ENCODE assay signal across 8 cellular contexts in the genomic region with DNA sequence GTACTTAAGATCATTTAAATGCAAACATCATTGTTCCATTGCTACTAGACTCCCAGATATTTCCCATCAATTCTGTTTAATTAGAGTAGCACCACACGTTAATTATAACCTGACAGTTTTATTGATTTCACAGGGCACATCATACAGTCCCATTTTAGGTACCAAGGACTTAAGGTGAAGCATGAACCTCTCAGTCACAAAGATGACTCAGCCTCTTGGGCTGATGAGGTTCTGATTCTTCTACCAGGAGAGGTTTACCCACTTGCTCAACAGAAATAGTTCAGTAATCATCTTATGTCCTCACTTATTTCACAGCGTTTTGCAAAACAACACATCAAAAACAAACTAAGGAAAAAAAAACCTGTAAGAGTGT.
DNase-seq lines count a peak whose midpoint lies in the region; ATAC-seq and TF ChIP-seq lines count a peak whose summit lies in the region.

No MANE protein-coding gene starts in this region.

- H3K4me1 ChIP-seq in adipocyte (ENCODE audit: control insufficient read depth, insufficient read depth, low read length): peaks cover 79% of the 10 kb centered on the region
- peaks cover 41 to 83% of the 10 kb centered on the region in 2 donors for H3K4me1 ChIP-seq in thoracic aorta (ENCODE audit: control insufficient read depth in 1 of 2, low read depth in 2 of 2)

- intact Hi-C loops in activated CD4-positive, alpha-beta T cell treated with anti-CD3 and anti-CD28 coated beads, Interleukin-2, amount 10 ng/mL, durations not matched to agents 24 days and 14 days (cut with micrococcal nuclease): loop anchor here (10.0 kb wide), 1 partner anchor 452 kb away; no protein-coding TSS in a partner anchor

- no peaks in the 10 kb centered on the region for H3K27me3 Mint-ChIP-seq in activated CD4-positive, alpha-beta T cell treated with anti-CD3 and anti-CD28 coated beads, Interleukin-2, amount 10 ng/mL, durations not matched to agents 24 days and 14 days

- H3K36me3 Mint-ChIP-seq in activated CD4-positive, alpha-beta T cell treated with anti-CD3 and anti-CD28 coated beads, Interleukin-2, amount 10 ng/mL, durations not matched to agents 24 days and 14 days (ENCODE audit: low read depth): peaks cover 12% of the 10 kb centered on the region

- DNase-seq in activated CD4-positive, alpha-beta T cell treated with anti-CD3 and anti-CD28 coated beads, Interleukin-2, amount 10 ng/mL, durations not matched to agents 24 days and 14 days: peak; percentile 60
- no peak for DNase-seq in activated CD4-positive, alpha-beta T cell treated with anti-CD3 and anti-CD28 coated beads for 4 hours
- DNase-seq in adipocyte (ENCODE audit: low read depth) (peak; percentile 79), inferior parietal cortex (ENCODE audit: extremely low spot score) (peak; percentile 48), thoracic aorta (ENCODE audit: low spot score) (no peak), NCI-H2227 treated with DMSO at 0.1 percent for 48 hours (lab: John Stamatoyannopoulos, UW) (no peak), DMS153 treated with DMSO at 0.1 percent for 48 hours (lab: John Stamatoyannopoulos, UW; ENCODE audit: unreplicated experiment) (no peak), iPS-NIHi11 (ENCODE audit: low spot score) (no peak)

- H3K9me3 Mint-ChIP-seq in activated CD4-positive, alpha-beta T cell treated with anti-CD3 and anti-CD28 coated beads, Interleukin-2, amount 10 ng/mL, durations not matched to agents 24 days and 14 days: no peaks in the 10 kb centered on the region

- peak overlapping the region; percentile 78 for H3K4me3 Mint-ChIP-seq in activated CD4-positive, alpha-beta T cell treated with anti-CD3 and anti-CD28 coated beads, Interleukin-2, amount 10 ng/mL, durations not matched to agents 24 days and 14 days

- no peak for ATAC-seq in thoracic aorta (ENCODE audit: insufficient number of reproducible peaks, low FRiP score, low read depth)

- H3K27me3 ChIP-seq in adipocyte (replicated peaks; ENCODE audit: control insufficient read depth, insufficient read depth, low read length): no peaks in the 10 kb centered on the region
- no peaks in the 10 kb centered on the region for H3K27me3 ChIP-seq in thoracic aorta (replicated peaks; ENCODE audit: insufficient read depth)

- no peak for TF ChIP-seq CTCF in thoracic aorta (IDR thresholded peaks at IDR 0.05)

- peak overlapping the region; percentile 59 to 70 for H3K27ac ChIP-seq in thoracic aorta

- peaks cover 81% of the 10 kb centered on the region for H3K4me1 Mint-ChIP-seq in activated CD4-positive, alpha-beta T cell treated with anti-CD3 and anti-CD28 coated beads, Interleukin-2, amount 10 ng/mL, durations not matched to agents 24 days and 14 days

- H3K27ac Mint-ChIP-seq in activated CD4-positive, alpha-beta T cell treated with anti-CD3 and anti-CD28 coated beads, Interleukin-2, amount 10 ng/mL, durations not matched to agents 24 days and 14 days: peak overlapping the region; percentile 82

- H3K36me3 ChIP-seq in adipocyte (ENCODE audit: control insufficient read depth, insufficient read depth, low read length, severe bottlenecking): no peaks in the 10 kb centered on the region
- no peaks in the 10 kb centered on the region for H3K36me3 ChIP-seq in thoracic aorta

- H3K4me3 ChIP-seq in adipocyte (ENCODE audit: low read length) (peak overlapping the region; percentile 75), thoracic aorta (peak overlapping the region; percentile 67)

- H3K9ac ChIP-seq in adipocyte (ENCODE audit: low read length): peak overlapping the region; percentile 43

- H3K9me3 ChIP-seq in adipocyte (ENCODE audit: control insufficient read depth, low read length) (no peaks in the 10 kb centered on the region), thoracic aorta (no peaks in the 10 kb centered on the region)

Comparison
In these comparisons a context has a peak if more than half of its experiments do, and no peak if none do; other contexts are left out.
1. DNase-seq: peak in activated CD4-positive, alpha-beta T cell treated with anti-CD3 and anti-CD28 coated beads, Interleukin-2, amount 10 ng/mL, durations not matched to agents 24 days and 14 days (single experiment), adipocyte (single experiment) and inferior parietal cortex (single experiment); none in activated CD4-positive, alpha-beta T cell treated with anti-CD3 and anti-CD28 coated beads for 4 hours (0 of 2), thoracic aorta (single experiment), NCI-H2227 treated with DMSO at 0.1 percent for 48 hours (single experiment), DMS153 treated with DMSO at 0.1 percent for 48 hours (single experiment) and iPS-NIHi11 (single experiment).